In the genomic region with DNA sequence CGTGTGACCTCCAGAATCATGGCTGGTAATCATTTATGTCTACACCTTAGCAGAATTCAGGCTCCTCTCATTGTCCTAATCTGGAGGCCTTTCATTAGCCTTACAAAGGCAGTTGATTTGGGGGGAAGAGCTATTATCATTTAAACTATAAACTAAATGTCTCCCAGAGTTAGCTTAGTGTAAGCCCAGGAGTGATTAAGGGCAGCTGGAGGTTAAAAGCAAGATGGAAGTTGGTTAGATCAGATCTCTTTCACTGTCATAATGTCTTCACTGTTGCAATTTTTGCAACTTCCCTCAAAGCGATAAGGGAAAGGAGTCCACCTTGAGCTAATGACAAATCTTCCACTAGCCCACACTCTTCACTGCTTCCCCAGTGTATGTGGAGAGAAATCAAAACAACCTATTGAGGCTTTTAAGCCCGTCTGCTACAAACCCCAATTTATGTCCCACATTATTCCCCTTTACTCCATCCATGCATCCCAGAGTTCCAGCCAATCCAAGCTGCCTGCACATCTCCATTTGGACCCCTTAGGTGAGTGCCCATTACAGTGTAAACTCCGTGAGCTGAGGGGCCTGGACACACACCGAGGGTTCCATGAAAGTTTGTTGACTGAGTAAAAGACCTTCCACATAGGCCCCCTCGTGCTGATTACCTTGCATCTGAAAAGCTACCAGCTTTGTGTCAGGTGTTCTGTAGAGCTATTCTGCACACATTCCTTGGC, we compare ENCODE assay signal across 26 cellular contexts.
"Had no signal": no experiment of that assay in that cellular context is flagged by ENCODE, and none has a peak within 500 bp of the region (broad histone marks: within the 10 kb centered on the region; RNA-seq: fewer than 3 reads in every experiment).

No MANE protein-coding gene starts in this region.

- H3K27me3 ChIP-seq: colonic mucosa, right lobe of liver, testis had no signal

- H3K36me3 ChIP-seq: colonic mucosa, esophagus muscularis mucosa, gastrocnemius medialis, right lobe of liver had no signal

- H3K4me3 Mint-ChIP-seq: activated naive CD8-positive, alpha-beta T cell treated with anti-CD3 and anti-CD28 coated beads for 36 hours; effector memory CD8-positive, alpha-beta T cell; memory B cell; nephron; type B pancreatic cell had no signal

- H3K9ac ChIP-seq: parathyroid adenoma had no signal

- DNase-seq: activated CD4-positive, alpha-beta T cell treated with anti-CD3 and anti-CD28 coated beads for 4 hours; activated CD4-positive, alpha-beta T cell treated with anti-CD3 and anti-CD28 coated beads, Interleukin-2, amount 50 U/mL, for 48 hours; activated CD4-positive, CD25-positive, alpha-beta regulatory T cell; activated CD8-positive, alpha-beta memory T cell treated with anti-CD3 and anti-CD28 coated beads, Interleukin-2, amount 50 U/mL, for 48 hours; activated naive CD4-positive, alpha-beta T cell treated with Interleukin-2 at 50 U/mL for 16 hours; activated naive CD8-positive, alpha-beta T cell treated with anti-CD3 and anti-CD28 coated beads for 36 hours; activated T-cell treated with anti-CD3 and anti-CD28 coated beads, Interleukin-2, amount 50 U/mL, for 48 hours; colonic mucosa; dorsolateral prefrontal cortex; effector memory CD8-positive, alpha-beta T cell; gastrocnemius medialis; head of caudate nucleus; hypothalamus; left cardiac atrium; right lobe of liver; stimulated activated CD4-positive, alpha-beta T cell treated with anti-CD3 and anti-CD28 coated beads, Interleukin-2, amount 100 ng/mL, for 48 hours; stimulated activated CD8-positive, alpha-beta memory T cell treated with anti-CD3 and anti-CD28 coated beads, Interleukin-4, amount 100 ng/mL, for 48 hours; stimulated activated naive CD4-positive, alpha-beta T cell; T-helper 9 cell; testis had no signal

- H3K36me3 Mint-ChIP-seq: activated naive CD8-positive, alpha-beta T cell treated with anti-CD3 and anti-CD28 coated beads for 36 hours; memory B cell; type B pancreatic cell had no signal

- ATAC-seq: effector memory CD8-positive, alpha-beta T cell; gastrocnemius medialis; left cardiac atrium; right lobe of liver had no signal

- H2AFZ ChIP-seq: parathyroid adenoma had no signal

- H3K9me3 ChIP-seq: colonic mucosa, esophagus muscularis mucosa, gastrocnemius medialis, right lobe of liver, testis had no signal

- H3K27ac Mint-ChIP-seq: activated naive CD8-positive, alpha-beta T cell treated with anti-CD3 and anti-CD28 coated beads for 36 hours; effector memory CD8-positive, alpha-beta T cell; memory B cell; nephron; type B pancreatic cell had no signal

- H3K4me3 ChIP-seq: colonic mucosa, dorsolateral prefrontal cortex, esophagus muscularis mucosa, gastrocnemius medialis, right lobe of liver, skin epidermis, testis had no signal

- H3K4me1 Mint-ChIP-seq: activated naive CD8-positive, alpha-beta T cell treated with anti-CD3 and anti-CD28 coated beads for 36 hours; memory B cell; nephron had no signal

- H3K27ac ChIP-seq: colonic mucosa, dorsolateral prefrontal cortex, esophagus muscularis mucosa, gastrocnemius medialis, parathyroid adenoma, right lobe of liver, skin epidermis, testis had no signal

- H3K79me2 ChIP-seq: parathyroid adenoma had no signal

- H3K4me1 ChIP-seq: colonic mucosa, esophagus muscularis mucosa, gastrocnemius medialis, parathyroid adenoma, right lobe of liver, testis had no signal
